In the genomic region with DNA sequence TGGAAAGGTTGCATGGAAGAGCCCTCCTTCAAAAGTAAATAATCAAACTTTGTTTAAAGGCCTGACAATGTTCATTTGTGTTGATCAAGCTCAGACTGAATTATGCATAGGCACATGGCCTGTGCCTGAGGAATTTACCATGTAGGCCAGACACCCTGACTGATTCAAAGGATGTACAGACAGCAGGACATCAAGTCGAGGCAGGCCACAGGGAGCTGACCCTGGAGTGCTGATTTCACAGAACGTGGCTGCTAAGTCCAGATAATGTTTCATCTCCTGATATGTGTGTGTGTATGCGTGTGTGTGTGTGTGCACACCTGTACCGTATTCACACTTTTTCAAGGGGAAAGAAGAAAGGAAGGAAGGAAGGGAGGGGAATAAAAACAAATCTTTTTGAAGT, we compare ENCODE assay signal across 18 cellular contexts. TPM values are rescaled to one million over a fixed set of nuclear protein-coding genes. Genes with fewer than 3 reads are reported as not detected.
DNase-seq lines count a peak whose midpoint lies in the region; FAIRE-seq and TF ChIP-seq lines count a peak whose summit lies in the region.
"Had no signal": no experiment of that assay in that cellular context is flagged by ENCODE, and none has a peak within 500 bp of the region (broad histone marks: within the 10 kb centered on the region; RNA-seq: fewer than 3 reads in every experiment).

No MANE protein-coding gene starts in this region.

- no peak overlapping the region for H2BK12ac ChIP-seq in neuronal stem cell (ENCODE audit: low read length)

- no peak overlapping the region for H3K18ac ChIP-seq in neuronal stem cell (ENCODE audit: low read length)

- no peak overlapping the region for H3K4me2 ChIP-seq in neuronal stem cell (ENCODE audit: insufficient read depth, low read length, poor library complexity, severe bottlenecking)

- H2BK5ac ChIP-seq in neuronal stem cell (ENCODE audit: low read length), result no peak overlapping the region

- H2AFZ ChIP-seq in neuronal stem cell (ENCODE audit: low read length), result no peak overlapping the region

- TF ChIP-seq POLR2A in GM12891 (IDR thresholded peaks at IDR 0.05; ENCODE audit: low read depth, low read length), result no peak

- H3K36me3 ChIP-seq in bronchial epithelial cell (ENCODE audit: control insufficient read depth, insufficient read depth, low read length), result no peaks in the 10 kb centered on the region
- H3K36me3 ChIP-seq in neuronal stem cell (replicated peaks in 1 of 2; ENCODE audit: control insufficient read depth in 2 of 2, insufficient read depth in 2 of 2, low read length in 2 of 2), result no peaks in the 10 kb centered on the region
- H3K36me3 ChIP-seq: HAP-1 had no signal

- CTCF ChIA-PET in activated CD4-positive, alpha-beta T cell treated with anti-CD3 and anti-CD28 coated beads, Interleukin-2, amount 10 ng/mL, durations not matched to agents 7 days and 5 days (lab: Charles Lee), result interaction anchor here (1.3 to 2.4 kb wide), 3 partner anchors 8 to 36 kb away, joined by 3 to 12 read pairs (median 5); no protein-coding TSS in a partner anchor

- no peak for FAIRE-seq in bronchial epithelial cell (lab: Jason Lieb, UNC)
- no peak for FAIRE-seq in GM12891 (lab: Jason Lieb, UNC)
- FAIRE-seq: GM19239, HepG2, HTR-8/SVneo had no signal

- no peak overlapping the region for H2BK15ac ChIP-seq in neuronal stem cell (ENCODE audit: low read length)

- no peak for DNase-seq in activated CD4-positive, alpha-beta T cell treated with anti-CD3 and anti-CD28 coated beads, Interleukin-2, amount 10 ng/mL, durations not matched to agents 7 days and 5 days
- DNase-seq in activated CD4-positive, alpha-beta T cell treated with anti-CD3 and anti-CD28 coated beads, Interleukin-2, amount 50 U/mL, for 1 hour, result no peak
- peak; percentile 13 for DNase-seq in bronchial epithelial cell (ENCODE audit: low read depth)
- no peak for DNase-seq in neuronal stem cell (ENCODE audit: low spot score)
- no peak for DNase-seq in GM12891 (ENCODE audit: insufficient read length, low spot score)
- no peak for DNase-seq in occipital lobe (lab: John Stamatoyannopoulos, UW)
- no peak for DNase-seq in cerebellar cortex (ENCODE audit: low spot score)
- DNase-seq: CD8-positive, alpha-beta T cell; COR-L47; DND-41; GDM1; GOT3 had no signal

- peaks cover 0 to 9% of the 10 kb centered on the region in 2 donors for H3K4me1 ChIP-seq in neuronal stem cell (ENCODE audit: control insufficient read depth in 2 of 2, insufficient read depth in 1 of 2, low read depth in 1 of 2, low read length in 2 of 2)
- H3K4me1 ChIP-seq: HAP-1 had no signal

- no peak overlapping the region for H4K91ac ChIP-seq in neuronal stem cell (ENCODE audit: low read depth, low read length, poor library complexity)

- no peak overlapping the region for H4K8ac ChIP-seq in neuronal stem cell (ENCODE audit: low read depth, low read length)

- no peaks in the 10 kb centered on the region for H3K79me1 ChIP-seq in neuronal stem cell (ENCODE audit: low read depth, low read length)

- peak overlapping the region; percentile 26 for H3K9ac ChIP-seq in neuronal stem cell (ENCODE audit: low read depth, low read length, poor library complexity)

- H3K36me3 Mint-ChIP-seq in activated CD4-positive, alpha-beta T cell treated with anti-CD3 and anti-CD28 coated beads, Interleukin-2, amount 10 ng/mL, durations not matched to agents 7 days and 5 days (ENCODE audit: low read depth), result no peaks in the 10 kb centered on the region
- H3K36me3 Mint-ChIP-seq: CD8-positive, alpha-beta T cell had no signal

- peak overlapping the region; percentile 54 for H3K27ac Mint-ChIP-seq in activated CD4-positive, alpha-beta T cell treated with anti-CD3 and anti-CD28 coated beads, Interleukin-2, amount 10 ng/mL, durations not matched to agents 7 days and 5 days
- H3K27ac Mint-ChIP-seq: CD14-positive monocyte; CD8-positive, alpha-beta T cell had no signal

- no CpG with 5 or more reads among the region's 4 CpGs for WGBS in neuronal stem cell (ENCODE audit: extremely low coverage in 2 of 2, insufficient read length in 2 of 2, insufficient replicate concordance in 1 of 2), 2 donors

- TF ChIP-seq CTCF in bronchial epithelial cell (IDR thresholded peaks at IDR 0.05; ENCODE audit: insufficient read depth, low read length, severe bottlenecking), result no peak

- H3K4me1 Mint-ChIP-seq in activated CD4-positive, alpha-beta T cell treated with anti-CD3 and anti-CD28 coated beads, Interleukin-2, amount 10 ng/mL, durations not matched to agents 7 days and 5 days, result peaks cover 5% of the 10 kb centered on the region

- no peak overlapping the region for H2BK120ac ChIP-seq in neuronal stem cell (ENCODE audit: low read depth, low read length)

- POLR2A ChIA-PET in activated CD4-positive, alpha-beta T cell treated with anti-CD3 and anti-CD28 coated beads, Interleukin-2, amount 10 ng/mL, durations not matched to agents 7 days and 5 days (lab: Charles Lee), result no interaction called here

- no peak overlapping the region for H3K27ac ChIP-seq in neuronal stem cell (replicated peaks; ENCODE audit: low read length)
- H3K27ac ChIP-seq: 22Rv1 had no signal

- H2AK5ac ChIP-seq in neuronal stem cell (ENCODE audit: low read depth, low read length), result no peak overlapping the region

- H3K27me3 ChIP-seq in bronchial epithelial cell (ENCODE audit: control insufficient read depth, insufficient read depth, low read length) (peaks cover 2% of the 10 kb centered on the region), neuronal stem cell (ENCODE audit: control insufficient read depth in 3 of 3, insufficient read depth in 3 of 3, low read depth in 1 of 3, low read length in 3 of 3) (no peaks in the 10 kb centered on the region)

- peaks cover 9% of the 10 kb centered on the region for H3K27me3 Mint-ChIP-seq in activated CD4-positive, alpha-beta T cell treated with anti-CD3 and anti-CD28 coated beads, Interleukin-2, amount 10 ng/mL, durations not matched to agents 7 days and 5 days

- no peak overlapping the region for H3K4me3 Mint-ChIP-seq in activated CD4-positive, alpha-beta T cell treated with anti-CD3 and anti-CD28 coated beads, Interleukin-2, amount 10 ng/mL, durations not matched to agents 7 days and 5 days
- H3K4me3 Mint-ChIP-seq: CD14-positive monocyte; CD8-positive, alpha-beta T cell had no signal

- H3K9me3 Mint-ChIP-seq in activated CD4-positive, alpha-beta T cell treated with anti-CD3 and anti-CD28 coated beads, Interleukin-2, amount 10 ng/mL, durations not matched to agents 7 days and 5 days, result peaks cover 4% of the 10 kb centered on the region
- H3K9me3 Mint-ChIP-seq: CD8-positive, alpha-beta T cell had no signal

- H3K4ac ChIP-seq in neuronal stem cell (ENCODE audit: low read length), result no peak overlapping the region

- H3K9me3 ChIP-seq in neuronal stem cell (replicated peaks in 1 of 2; ENCODE audit: control insufficient read depth in 2 of 2, insufficient read depth in 1 of 2, low read depth in 1 of 2, low read length in 2 of 2), result no peaks in the 10 kb centered on the region
- H3K9me3 ChIP-seq: HAP-1 had no signal

- H3K14ac ChIP-seq in neuronal stem cell (ENCODE audit: low read length), result no peak overlapping the region

- H3K23ac ChIP-seq in neuronal stem cell (ENCODE audit: low read depth, low read length, poor library complexity), result no peak overlapping the region

- H3K4me3 ChIP-seq in bronchial epithelial cell (ENCODE audit: low read depth, low read length), result no peak overlapping the region
- no peak overlapping the region for H3K4me3 ChIP-seq in neuronal stem cell (ENCODE audit: low read length in 2 of 2)
- H3K4me3 ChIP-seq: HAP-1 had no signal

TF ChIP-seq in GM12891, 5 proteins besides CTCF, POLR2A, EP300 and RAD21:
- TF ChIP-seq POU2F2 (IDR thresholded peaks at IDR 0.05; ENCODE audit: low read depth, low read length) (no peak), PAX5 (IDR thresholded peaks at IDR 0.05; ENCODE audit: insufficient read depth, low read length, severe bottlenecking) (no peak), POLR2AphosphoS5 (IDR thresholded peaks at IDR 0.05; ENCODE audit: low read depth, low read length) (no peak)
TF ChIP-seq in GM12891: peak in this region for 0.

RNA-seq across cellular contexts. Expression of a gene that starts 34.1 kb away (rescaled TPM):
- total RNA-seq in activated CD4-positive, alpha-beta T cell treated with anti-CD3 and anti-CD28 coated beads, Interleukin-2, amount 10 ng/mL, durations not matched to agents 7 days and 5 days, result 1 to 10 TPM; 2.0 to 2.7 TPM
- total RNA-seq in bronchial epithelial cell (1.4 and 1.6 TPM in 2 replicates), occipital lobe (38.8 TPM)
- 112 TPM for polyA plus RNA-seq in neuronal stem cell (2013, experiment 1 of 2)
- 121 TPM for polyA plus RNA-seq in neuronal stem cell (2013, experiment 2 of 2)
- polyA plus RNA-seq in GM12891 (2012; ENCODE audit: low read depth, missing spikeins), result 0.23 TPM
- total RNA-seq: HepG2 had no signal
- polyA plus RNA-seq: HepG2 had no signal

Comparison
In these comparisons a context has a peak if more than half of its experiments do, and no peak if none do; other contexts are left out.
1. RNA of a gene that starts 34.1 kb away (total RNA-seq): 38.8 TPM in occipital lobe (single experiment); 2.0 to 2.7 TPM in activated CD4-positive, alpha-beta T cell treated with anti-CD3 and anti-CD28 coated beads, Interleukin-2, amount 10 ng/mL, durations not matched to agents 7 days and 5 days and 1.4 to 1.6 TPM in bronchial epithelial cell; every median in the first group is over 10 times any median in the second.